28 cellular contexts compared by ENCODE assay signal in the genomic region with DNA sequence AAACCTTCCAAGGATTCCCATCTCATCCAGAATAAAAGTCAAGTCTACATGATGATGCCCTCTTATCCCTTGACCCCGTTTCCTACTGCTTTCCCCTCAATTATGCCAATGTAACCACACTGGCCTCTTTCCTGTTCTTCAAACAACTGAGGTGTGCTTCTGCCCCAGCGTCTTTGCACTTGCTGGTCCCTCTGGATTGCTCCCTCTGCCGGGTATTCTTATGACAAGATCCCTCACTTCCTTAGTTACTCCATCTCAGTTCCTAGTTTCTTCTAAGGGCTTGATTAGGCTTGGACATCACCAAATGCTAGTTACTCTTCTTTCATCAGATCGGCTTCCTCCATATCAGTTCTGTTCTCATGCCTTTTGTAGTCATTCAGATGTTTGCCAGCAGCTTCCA.
"Had no signal": no experiment of that assay in that cellular context is flagged by ENCODE, and none has a peak within 500 bp of the region (broad histone marks: within the 10 kb centered on the region; RNA-seq: fewer than 3 reads in every experiment).

No MANE protein-coding gene starts in this region.

- H3K36me3 Mint-ChIP-seq: mesothelial cell of epicardium; naive thymus-derived CD4-positive, alpha-beta T cell; stimulated activated effector memory CD8-positive, alpha-beta T cell treated with anti-CD3 and anti-CD28 coated beads, Interleukin-12 subunit alpha, Interleukin-12 subunit beta, amount 100 ng/mL, for 72 hours; WTC11 had no signal

- H3K4me1 Mint-ChIP-seq: activated CD4-positive, alpha-beta memory T cell treated with anti-CD3 and anti-CD28 coated beads, Interleukin-2, amount 10 ng/mL, durations not matched to agents 7 days and 5 days; activated CD4-positive, alpha-beta T cell treated with anti-CD3 and anti-CD28 coated beads, Interleukin-2, amount 10 ng/mL, durations not matched to agents 7 days and 5 days; activated T-helper 17 cell treated with anti-CD3 and anti-CD28 coated beads, Interleukin-2, amount 50 U/mL, for 72 hours; naive thymus-derived CD4-positive, alpha-beta T cell; stimulated activated effector memory CD8-positive, alpha-beta T cell treated with anti-CD3 and anti-CD28 coated beads, Interleukin-12 subunit alpha, Interleukin-12 subunit beta, amount 100 ng/mL, for 72 hours had no signal

- H3K9me3 ChIP-seq: gastroesophageal sphincter, ovary, thoracic aorta, vagina had no signal

- H3K27ac ChIP-seq: brain microvascular endothelial cell, gastroesophageal sphincter, ovary, skin epidermis, thoracic aorta, vagina had no signal

- H3K4me3 Mint-ChIP-seq: activated CD4-positive, alpha-beta memory T cell treated with anti-CD3 and anti-CD28 coated beads, Interleukin-2, amount 10 ng/mL, durations not matched to agents 7 days and 5 days; activated CD4-positive, alpha-beta T cell treated with anti-CD3 and anti-CD28 coated beads, Interleukin-2, amount 10 ng/mL, durations not matched to agents 7 days and 5 days; activated T-cell treated with anti-CD3 and anti-CD28 coated beads, Interleukin-2, amount 50 U/mL, for 24 hours; activated T-helper 17 cell treated with anti-CD3 and anti-CD28 coated beads, Interleukin-2, amount 50 U/mL, for 72 hours; mesothelial cell of epicardium; naive thymus-derived CD4-positive, alpha-beta T cell; stimulated activated effector memory CD8-positive, alpha-beta T cell treated with anti-CD3 and anti-CD28 coated beads, Interleukin-12 subunit alpha, Interleukin-12 subunit beta, amount 100 ng/mL, for 72 hours; stimulated activated naive CD8-positive, alpha-beta T cell treated with anti-CD3 and anti-CD28 coated beads, Interleukin-15, Interleukin-2, amounts not matched to agents 100 ng/mL and 50 ng/mL, for 24 hours; WTC11 had no signal

- ATAC-seq: activated T-helper 17 cell treated with anti-CD3 and anti-CD28 coated beads, Interleukin-2, amount 50 U/mL, for 72 hours; gastroesophageal sphincter; naive thymus-derived CD4-positive, alpha-beta T cell; sciatic nerve; stimulated activated effector memory CD8-positive, alpha-beta T cell treated with anti-CD3 and anti-CD28 coated beads, Interleukin-12 subunit alpha, Interleukin-12 subunit beta, amount 100 ng/mL, for 72 hours; WTC11 had no signal

- H3K27ac Mint-ChIP-seq: activated CD4-positive, alpha-beta memory T cell treated with anti-CD3 and anti-CD28 coated beads, Interleukin-2, amount 10 ng/mL, durations not matched to agents 7 days and 5 days; activated CD4-positive, alpha-beta T cell treated with anti-CD3 and anti-CD28 coated beads, Interleukin-2, amount 10 ng/mL, durations not matched to agents 7 days and 5 days; activated T-cell treated with anti-CD3 and anti-CD28 coated beads, Interleukin-2, amount 50 U/mL, for 24 hours; activated T-helper 17 cell treated with anti-CD3 and anti-CD28 coated beads, Interleukin-2, amount 50 U/mL, for 72 hours; mesothelial cell of epicardium; naive thymus-derived CD4-positive, alpha-beta T cell; progenitor cell of endocrine pancreas; stimulated activated effector memory CD8-positive, alpha-beta T cell treated with anti-CD3 and anti-CD28 coated beads, Interleukin-12 subunit alpha, Interleukin-12 subunit beta, amount 100 ng/mL, for 72 hours; stimulated activated naive CD8-positive, alpha-beta T cell treated with anti-CD3 and anti-CD28 coated beads, Interleukin-15, Interleukin-2, amounts not matched to agents 100 ng/mL and 50 ng/mL, for 24 hours; WTC11 had no signal

- H3K27me3 ChIP-seq: gastroesophageal sphincter, ovary, vagina had no signal

- H3K36me3 ChIP-seq: brain microvascular endothelial cell, gastroesophageal sphincter, ovary, thoracic aorta, vagina had no signal

- H3K9me3 Mint-ChIP-seq: activated CD4-positive, alpha-beta memory T cell treated with anti-CD3 and anti-CD28 coated beads, Interleukin-2, amount 10 ng/mL, durations not matched to agents 7 days and 5 days; activated CD4-positive, alpha-beta T cell treated with anti-CD3 and anti-CD28 coated beads, Interleukin-2, amount 10 ng/mL, durations not matched to agents 7 days and 5 days; activated T-cell treated with anti-CD3 and anti-CD28 coated beads, Interleukin-2, amount 50 U/mL, for 24 hours; activated T-helper 17 cell treated with anti-CD3 and anti-CD28 coated beads, Interleukin-2, amount 50 U/mL, for 72 hours; mesothelial cell of epicardium; stimulated activated effector memory CD8-positive, alpha-beta T cell treated with anti-CD3 and anti-CD28 coated beads, Interleukin-12 subunit alpha, Interleukin-12 subunit beta, amount 100 ng/mL, for 72 hours; stimulated activated naive CD8-positive, alpha-beta T cell treated with anti-CD3 and anti-CD28 coated beads, Interleukin-15, Interleukin-2, amounts not matched to agents 100 ng/mL and 50 ng/mL, for 24 hours had no signal

- H3K4me1 ChIP-seq: vagina had no signal

- H3K4me3 ChIP-seq: gastroesophageal sphincter, ovary, skin epidermis, thoracic aorta, vagina had no signal

- DNase-seq: activated CD4-positive, alpha-beta memory T cell treated with anti-CD3 and anti-CD28 coated beads, Interleukin-2, amount 10 ng/mL, durations not matched to agents 7 days and 5 days; activated CD4-positive, alpha-beta T cell treated with anti-CD3 and anti-CD28 coated beads for 1 hour; activated CD4-positive, alpha-beta T cell treated with anti-CD3 and anti-CD28 coated beads, Interleukin-2, amount 10 ng/mL, durations not matched to agents 7 days and 5 days; activated CD8-positive, alpha-beta memory T cell treated with anti-CD3 and anti-CD28 coated beads, Interleukin-2, amount 50 U/mL, for 48 hours; activated gamma-delta T cell treated with Interleukin-2 at 50 U/mL for 16 hours; activated naive CD4-positive, alpha-beta T cell treated with anti-CD3 and anti-CD28 coated beads, Interleukin-2, amount 50 U/mL, for 16 hours; activated T-cell treated with anti-CD3 and anti-CD28 coated beads, Interleukin-2, amount 50 U/mL, for 24 hours; amniotic stem cell; brain microvascular endothelial cell; cortex of kidney; head of caudate nucleus; naive thymus-derived CD4-positive, alpha-beta T cell; ovary; retina; stimulated activated CD4-positive, alpha-beta T cell treated with anti-CD3 and anti-CD28 coated beads, Interleukin-4, amount 100 ng/mL, for 24 hours; T-helper 9 cell; trophoblast cell had no signal
